In the genomic region with DNA sequence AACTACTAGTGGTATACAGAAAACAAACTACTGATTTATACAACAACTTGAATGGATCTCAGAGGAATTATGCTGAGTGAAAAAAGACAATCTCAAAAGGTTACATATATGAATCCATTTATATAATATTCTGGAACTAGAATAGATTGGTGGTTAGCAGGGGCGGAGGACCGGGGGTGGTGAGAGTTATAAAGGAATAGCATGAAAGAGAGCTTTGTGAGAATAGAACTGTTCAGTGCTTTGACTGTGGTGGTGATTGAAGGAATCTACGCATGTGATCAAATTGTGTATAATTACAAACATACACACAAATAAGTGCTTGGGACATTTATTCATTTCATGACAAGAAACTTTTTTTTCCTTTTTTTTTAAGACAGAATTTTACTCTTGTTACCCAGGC, we compare ENCODE assay signal across 12 cellular contexts. TPM values are rescaled to one million over a fixed set of nuclear protein-coding genes. Genes with fewer than 3 reads are reported as not detected.
"Had no signal": no experiment of that assay in that cellular context is flagged by ENCODE, and none has a peak within 500 bp of the region (broad histone marks: within the 10 kb centered on the region; RNA-seq: fewer than 3 reads in every experiment).

No MANE protein-coding gene starts in this region.

- H3K27me3 Mint-ChIP-seq: IgD-negative memory B cell had no signal

- H3K36me3 Mint-ChIP-seq: IgD-negative memory B cell had no signal

- H3K36me3 ChIP-seq: HAP-1 had no signal

- FAIRE-seq: HepG2 had no signal

- H3K27ac ChIP-seq: GM23248, HL-60 had no signal

- H3K4me3 ChIP-seq: GM23248, HAP-1 had no signal

- DNase-seq: GM23248, GOT3, H7, HFFc6, KBM-7 had no signal

- ATAC-seq: HCT116, HepG2 had no signal

- H3K4me1 ChIP-seq: HAP-1 had no signal

- H3K9me3 ChIP-seq: HAP-1 had no signal

- H3K4me3 Mint-ChIP-seq: HFFc6, IgD-negative memory B cell had no signal

- H3K27ac Mint-ChIP-seq: HFFc6, IgD-negative memory B cell had no signal

- H3K9me3 Mint-ChIP-seq: HFFc6, IgD-negative memory B cell had no signal

RNA-seq across cellular contexts. Expression of gene RAB19, which starts 19.6 kb away (rescaled TPM):
- total RNA-seq: GM23248, H4, HFFc6, HT1080 had no signal
- polyA plus RNA-seq: GM23248, HepG2 had no signal
